ENCODE assay signal across 1 cellular context in the genomic region with DNA sequence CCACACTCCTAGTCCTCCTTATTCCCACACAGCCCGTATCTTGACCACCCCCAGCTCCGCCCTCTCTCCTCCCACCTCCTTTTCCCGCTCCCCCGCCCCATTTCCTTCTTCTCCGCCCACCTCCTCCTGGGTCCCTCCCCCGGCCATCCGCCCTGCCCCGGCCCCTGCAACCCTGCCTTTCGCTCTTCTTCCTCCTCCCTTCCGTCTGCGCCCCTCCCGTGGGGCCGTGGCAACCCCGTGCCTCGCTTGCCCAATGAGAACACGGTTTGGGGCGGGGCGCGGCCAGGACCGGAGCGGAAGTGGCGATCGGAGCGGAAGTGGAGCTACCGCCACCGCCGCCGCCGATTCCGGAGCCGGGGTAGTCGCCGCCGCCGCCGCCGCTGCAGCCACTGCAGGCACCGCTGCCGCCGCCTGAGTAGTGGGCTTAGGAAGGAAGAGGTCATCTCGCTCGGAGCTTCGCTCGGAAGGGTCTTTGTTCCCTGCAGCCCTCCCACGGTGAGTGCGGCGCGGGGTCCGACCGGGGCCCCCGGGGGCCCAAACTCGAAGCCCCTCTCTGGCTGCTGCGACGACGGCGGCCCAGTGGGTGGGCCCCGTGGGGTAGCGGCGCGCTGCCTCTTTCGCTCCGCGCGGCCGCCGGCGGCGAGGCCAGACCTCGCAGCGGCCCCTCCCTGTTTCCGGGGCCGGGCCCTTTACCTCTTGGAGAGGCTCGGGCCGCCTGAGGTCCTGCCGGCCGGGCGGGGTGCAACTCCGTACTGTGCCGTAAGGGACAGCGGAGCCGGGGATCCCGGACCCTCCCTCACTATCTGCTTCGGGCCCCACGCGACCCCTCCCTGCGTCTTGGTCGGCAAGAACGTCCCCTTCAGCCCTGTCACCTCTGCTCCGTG.
TF ChIP-seq lines count a peak whose summit lies in the region.

A gene (plus strand): TSS at position 314 of the 884 bp plus-strand sequence. CDS start 15,829 bp downstream, outside the sequence.

TF ChIP-seq in GM12878, 131 proteins besides CTCF, POLR2A, EP300 and RAD21 (continued from another document and continues in another):
- TF ChIP-seq, protein P1, sequence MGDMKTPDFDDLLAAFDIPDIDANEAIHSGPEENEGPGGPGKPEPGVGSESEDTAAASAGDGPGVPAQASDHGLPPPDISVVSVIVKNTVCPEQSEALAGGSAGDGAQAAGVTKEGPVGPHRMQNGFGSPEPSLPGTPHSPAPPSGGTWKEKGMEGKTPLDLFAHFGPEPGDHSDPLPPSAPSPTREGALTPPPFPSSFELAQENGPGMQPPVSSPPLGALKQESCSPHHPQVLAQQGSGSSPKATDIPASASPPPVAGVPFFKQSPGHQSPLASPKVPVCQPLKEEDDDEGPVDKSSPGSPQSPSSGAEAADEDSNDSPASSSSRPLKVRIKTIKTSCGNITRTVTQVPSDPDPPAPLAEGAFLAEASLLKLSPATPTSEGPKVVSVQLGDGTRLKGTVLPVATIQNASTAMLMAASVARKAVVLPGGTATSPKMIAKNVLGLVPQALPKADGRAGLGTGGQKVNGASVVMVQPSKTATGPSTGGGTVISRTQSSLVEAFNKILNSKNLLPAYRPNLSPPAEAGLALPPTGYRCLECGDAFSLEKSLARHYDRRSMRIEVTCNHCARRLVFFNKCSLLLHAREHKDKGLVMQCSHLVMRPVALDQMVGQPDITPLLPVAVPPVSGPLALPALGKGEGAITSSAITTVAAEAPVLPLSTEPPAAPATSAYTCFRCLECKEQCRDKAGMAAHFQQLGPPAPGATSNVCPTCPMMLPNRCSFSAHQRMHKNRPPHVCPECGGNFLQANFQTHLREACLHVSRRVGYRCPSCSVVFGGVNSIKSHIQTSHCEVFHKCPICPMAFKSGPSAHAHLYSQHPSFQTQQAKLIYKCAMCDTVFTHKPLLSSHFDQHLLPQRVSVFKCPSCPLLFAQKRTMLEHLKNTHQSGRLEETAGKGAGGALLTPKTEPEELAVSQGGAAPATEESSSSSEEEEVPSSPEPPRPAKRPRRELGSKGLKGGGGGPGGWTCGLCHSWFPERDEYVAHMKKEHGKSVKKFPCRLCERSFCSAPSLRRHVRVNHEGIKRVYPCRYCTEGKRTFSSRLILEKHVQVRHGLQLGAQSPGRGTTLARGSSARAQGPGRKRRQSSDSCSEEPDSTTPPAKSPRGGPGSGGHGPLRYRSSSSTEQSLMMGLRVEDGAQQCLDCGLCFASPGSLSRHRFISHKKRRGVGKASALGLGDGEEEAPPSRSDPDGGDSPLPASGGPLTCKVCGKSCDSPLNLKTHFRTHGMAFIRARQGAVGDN (IDR thresholded peaks at IDR 0.05): peak; percentile 64
- TF ChIP-seq HDGF (IDR thresholded peaks at IDR 0.05) (peak; percentile 100), STAT1 (conservative IDR thresholded peaks at IDR 0.05) (peak; percentile 82), ETV6 (conservative IDR thresholded peaks at IDR 0.05 in 1 of 2, IDR thresholded peaks at IDR 0.05 in 1 of 2; ENCODE audit: borderline replicate concordance in 1 of 2, low read depth in 1 of 2) (peak in 1 of 2 experiments; percentile 75; a peak in 2 of 4 replicates), CHD2 (IDR thresholded peaks at IDR 0.05; ENCODE audit: borderline replicate concordance, low read depth, low read length) (peak; percentile 31; the same call in 1 of the 2 replicates), HDAC6 (IDR thresholded peaks at IDR 0.05; ENCODE audit: unreplicated experiment) (peak; percentile 58), EGR1 (IDR thresholded peaks at IDR 0.05; ENCODE audit: borderline replicate concordance in 1 of 2, low read depth in 2 of 2, low read length in 2 of 2) (peak in 1 of 2 experiments; percentile 80; a peak in 2 of 3 replicates), LARP7 (IDR thresholded peaks at IDR 0.05) (peak; percentile 96), SREBF1 (IDR thresholded peaks at IDR 0.05; ENCODE audit: low read length) (no peak), IKZF2 (IDR thresholded peaks at IDR 0.05) (peak; percentile 85 to 89; a peak in 3 of 4 replicates), CREM (IDR thresholded peaks at IDR 0.05; ENCODE audit: low read depth) (0 out of 2 replicates have a peak, but pooled peaks have one; percentile 17), YY1 (IDR thresholded peaks at IDR 0.05; ENCODE audit: low read depth, low read length) (0 out of 2 replicates have a peak, but pooled peaks have one; percentile 11), ZNF217 (IDR thresholded peaks at IDR 0.05) (0 out of 2 replicates have a peak, but pooled peaks have one; percentile 41), NBN (IDR thresholded peaks at IDR 0.05) (peak; percentile 94), PML (IDR thresholded peaks at IDR 0.05; ENCODE audit: low read length) (peak; percentile 46; the same call in 1 of the 2 replicates), CBX5 (IDR thresholded peaks at IDR 0.05; ENCODE audit: low read depth) (no peak), NR2F1 (conservative IDR thresholded peaks at IDR 0.05) (0 out of 2 replicates have a peak, but pooled peaks have one; percentile 42), BACH1 (IDR thresholded peaks at IDR 0.05; ENCODE audit: borderline replicate concordance) (peak; percentile 81), CHD4 (IDR thresholded peaks at IDR 0.05) (no peak), SMARCA5 (IDR thresholded peaks at IDR 0.05) (peak; percentile 86), MEF2B (IDR thresholded peaks at IDR 0.05; ENCODE audit: partially characterized antibody, poor library complexity, severe bottlenecking) (peak; percentile 22), HCFC1 (IDR thresholded peaks at IDR 0.05; ENCODE audit: low read length) (peak; percentile 31; the same call in 1 of the 2 replicates)
- TF ChIP-seq, protein P2, sequence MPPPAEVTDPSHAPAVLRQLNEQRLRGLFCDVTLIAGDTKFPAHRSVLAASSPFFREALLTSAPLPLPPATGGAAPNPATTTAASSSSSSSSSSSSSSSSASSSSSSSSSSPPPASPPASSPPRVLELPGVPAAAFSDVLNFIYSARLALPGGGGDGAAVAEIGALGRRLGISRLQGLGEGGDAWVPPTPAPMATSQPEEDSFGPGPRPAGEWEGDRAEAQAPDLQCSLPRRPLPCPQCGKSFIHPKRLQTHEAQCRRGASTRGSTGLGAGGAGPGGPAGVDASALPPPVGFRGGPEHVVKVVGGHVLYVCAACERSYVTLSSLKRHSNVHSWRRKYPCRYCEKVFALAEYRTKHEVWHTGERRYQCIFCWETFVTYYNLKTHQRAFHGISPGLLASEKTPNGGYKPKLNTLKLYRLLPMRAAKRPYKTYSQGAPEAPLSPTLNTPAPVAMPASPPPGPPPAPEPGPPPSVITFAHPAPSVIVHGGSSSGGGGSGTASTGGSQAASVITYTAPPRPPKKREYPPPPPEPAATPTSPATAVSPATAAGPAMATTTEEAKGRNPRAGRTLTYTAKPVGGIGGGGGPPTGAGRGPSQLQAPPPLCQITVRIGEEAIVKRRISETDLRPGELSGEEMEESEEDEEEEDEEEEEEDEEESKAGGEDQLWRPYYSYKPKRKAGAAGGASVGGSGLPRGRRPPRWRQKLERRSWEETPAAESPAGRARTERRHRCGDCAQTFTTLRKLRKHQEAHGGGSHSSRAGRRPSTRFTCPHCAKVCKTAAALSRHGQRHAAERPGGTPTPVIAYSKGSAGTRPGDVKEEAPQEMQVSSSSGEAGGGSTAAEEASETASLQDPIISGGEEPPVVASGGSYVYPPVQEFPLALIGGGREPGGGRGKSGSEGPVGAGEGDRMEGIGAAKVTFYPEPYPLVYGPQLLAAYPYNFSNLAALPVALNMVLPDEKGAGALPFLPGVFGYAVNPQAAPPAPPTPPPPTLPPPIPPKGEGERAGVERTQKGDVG (CRISPR knock-in tag; IDR thresholded peaks at IDR 0.05): no peak
- TF ChIP-seq, protein P3, sequence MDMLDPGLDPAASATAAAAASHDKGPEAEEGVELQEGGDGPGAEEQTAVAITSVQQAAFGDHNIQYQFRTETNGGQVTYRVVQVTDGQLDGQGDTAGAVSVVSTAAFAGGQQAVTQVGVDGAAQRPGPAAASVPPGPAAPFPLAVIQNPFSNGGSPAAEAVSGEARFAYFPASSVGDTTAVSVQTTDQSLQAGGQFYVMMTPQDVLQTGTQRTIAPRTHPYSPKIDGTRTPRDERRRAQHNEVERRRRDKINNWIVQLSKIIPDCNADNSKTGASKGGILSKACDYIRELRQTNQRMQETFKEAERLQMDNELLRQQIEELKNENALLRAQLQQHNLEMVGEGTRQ (IDR thresholded peaks at IDR 0.05; ENCODE audit: borderline replicate concordance, low read depth, low read length): peak; percentile 3
- TF ChIP-seq, protein P4, sequence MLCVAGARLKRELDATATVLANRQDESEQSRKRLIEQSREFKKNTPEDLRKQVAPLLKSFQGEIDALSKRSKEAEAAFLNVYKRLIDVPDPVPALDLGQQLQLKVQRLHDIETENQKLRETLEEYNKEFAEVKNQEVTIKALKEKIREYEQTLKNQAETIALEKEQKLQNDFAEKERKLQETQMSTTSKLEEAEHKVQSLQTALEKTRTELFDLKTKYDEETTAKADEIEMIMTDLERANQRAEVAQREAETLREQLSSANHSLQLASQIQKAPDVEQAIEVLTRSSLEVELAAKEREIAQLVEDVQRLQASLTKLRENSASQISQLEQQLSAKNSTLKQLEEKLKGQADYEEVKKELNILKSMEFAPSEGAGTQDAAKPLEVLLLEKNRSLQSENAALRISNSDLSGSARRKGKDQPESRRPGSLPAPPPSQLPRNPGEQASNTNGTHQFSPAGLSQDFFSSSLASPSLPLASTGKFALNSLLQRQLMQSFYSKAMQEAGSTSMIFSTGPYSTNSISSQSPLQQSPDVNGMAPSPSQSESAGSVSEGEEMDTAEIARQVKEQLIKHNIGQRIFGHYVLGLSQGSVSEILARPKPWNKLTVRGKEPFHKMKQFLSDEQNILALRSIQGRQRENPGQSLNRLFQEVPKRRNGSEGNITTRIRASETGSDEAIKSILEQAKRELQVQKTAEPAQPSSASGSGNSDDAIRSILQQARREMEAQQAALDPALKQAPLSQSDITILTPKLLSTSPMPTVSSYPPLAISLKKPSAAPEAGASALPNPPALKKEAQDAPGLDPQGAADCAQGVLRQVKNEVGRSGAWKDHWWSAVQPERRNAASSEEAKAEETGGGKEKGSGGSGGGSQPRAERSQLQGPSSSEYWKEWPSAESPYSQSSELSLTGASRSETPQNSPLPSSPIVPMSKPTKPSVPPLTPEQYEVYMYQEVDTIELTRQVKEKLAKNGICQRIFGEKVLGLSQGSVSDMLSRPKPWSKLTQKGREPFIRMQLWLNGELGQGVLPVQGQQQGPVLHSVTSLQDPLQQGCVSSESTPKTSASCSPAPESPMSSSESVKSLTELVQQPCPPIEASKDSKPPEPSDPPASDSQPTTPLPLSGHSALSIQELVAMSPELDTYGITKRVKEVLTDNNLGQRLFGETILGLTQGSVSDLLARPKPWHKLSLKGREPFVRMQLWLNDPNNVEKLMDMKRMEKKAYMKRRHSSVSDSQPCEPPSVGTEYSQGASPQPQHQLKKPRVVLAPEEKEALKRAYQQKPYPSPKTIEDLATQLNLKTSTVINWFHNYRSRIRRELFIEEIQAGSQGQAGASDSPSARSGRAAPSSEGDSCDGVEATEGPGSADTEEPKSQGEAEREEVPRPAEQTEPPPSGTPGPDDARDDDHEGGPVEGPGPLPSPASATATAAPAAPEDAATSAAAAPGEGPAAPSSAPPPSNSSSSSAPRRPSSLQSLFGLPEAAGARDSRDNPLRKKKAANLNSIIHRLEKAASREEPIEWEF (IDR thresholded peaks at IDR 0.05; ENCODE audit: insufficient replicate concordance, low read depth, low read length): no peak
- TF ChIP-seq, protein P5, sequence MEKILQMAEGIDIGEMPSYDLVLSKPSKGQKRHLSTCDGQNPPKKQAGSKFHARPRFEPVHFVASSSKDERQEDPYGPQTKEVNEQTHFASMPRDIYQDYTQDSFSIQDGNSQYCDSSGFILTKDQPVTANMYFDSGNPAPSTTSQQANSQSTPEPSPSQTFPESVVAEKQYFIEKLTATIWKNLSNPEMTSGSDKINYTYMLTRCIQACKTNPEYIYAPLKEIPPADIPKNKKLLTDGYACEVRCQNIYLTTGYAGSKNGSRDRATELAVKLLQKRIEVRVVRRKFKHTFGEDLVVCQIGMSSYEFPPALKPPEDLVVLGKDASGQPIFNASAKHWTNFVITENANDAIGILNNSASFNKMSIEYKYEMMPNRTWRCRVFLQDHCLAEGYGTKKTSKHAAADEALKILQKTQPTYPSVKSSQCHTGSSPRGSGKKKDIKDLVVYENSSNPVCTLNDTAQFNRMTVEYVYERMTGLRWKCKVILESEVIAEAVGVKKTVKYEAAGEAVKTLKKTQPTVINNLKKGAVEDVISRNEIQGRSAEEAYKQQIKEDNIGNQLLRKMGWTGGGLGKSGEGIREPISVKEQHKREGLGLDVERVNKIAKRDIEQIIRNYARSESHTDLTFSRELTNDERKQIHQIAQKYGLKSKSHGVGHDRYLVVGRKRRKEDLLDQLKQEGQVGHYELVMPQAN (conservative IDR thresholded peaks at IDR 0.05): peak; percentile 91
- TF ChIP-seq, protein P6, sequence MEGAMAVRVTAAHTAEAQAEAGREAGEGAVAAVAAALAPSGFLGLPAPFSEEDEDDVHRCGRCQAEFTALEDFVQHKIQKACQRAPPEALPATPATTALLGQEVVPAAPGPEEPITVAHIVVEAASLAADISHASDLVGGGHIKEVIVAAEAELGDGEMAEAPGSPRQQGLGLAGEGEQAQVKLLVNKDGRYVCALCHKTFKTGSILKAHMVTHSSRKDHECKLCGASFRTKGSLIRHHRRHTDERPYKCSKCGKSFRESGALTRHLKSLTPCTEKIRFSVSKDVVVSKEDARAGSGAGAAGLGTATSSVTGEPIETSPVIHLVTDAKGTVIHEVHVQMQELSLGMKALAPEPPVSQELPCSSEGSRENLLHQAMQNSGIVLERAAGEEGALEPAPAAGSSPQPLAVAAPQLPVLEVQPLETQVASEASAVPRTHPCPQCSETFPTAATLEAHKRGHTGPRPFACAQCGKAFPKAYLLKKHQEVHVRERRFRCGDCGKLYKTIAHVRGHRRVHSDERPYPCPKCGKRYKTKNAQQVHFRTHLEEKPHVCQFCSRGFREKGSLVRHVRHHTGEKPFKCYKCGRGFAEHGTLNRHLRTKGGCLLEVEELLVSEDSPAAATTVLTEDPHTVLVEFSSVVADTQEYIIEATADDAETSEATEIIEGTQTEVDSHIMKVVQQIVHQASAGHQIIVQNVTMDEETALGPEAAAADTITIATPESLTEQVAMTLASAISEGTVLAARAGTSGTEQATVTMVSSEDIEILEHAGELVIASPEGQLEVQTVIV (IDR thresholded peaks at IDR 0.05; ENCODE audit: borderline replicate concordance, partially characterized antibody): peak; percentile 88
- TF ChIP-seq, protein P7, sequence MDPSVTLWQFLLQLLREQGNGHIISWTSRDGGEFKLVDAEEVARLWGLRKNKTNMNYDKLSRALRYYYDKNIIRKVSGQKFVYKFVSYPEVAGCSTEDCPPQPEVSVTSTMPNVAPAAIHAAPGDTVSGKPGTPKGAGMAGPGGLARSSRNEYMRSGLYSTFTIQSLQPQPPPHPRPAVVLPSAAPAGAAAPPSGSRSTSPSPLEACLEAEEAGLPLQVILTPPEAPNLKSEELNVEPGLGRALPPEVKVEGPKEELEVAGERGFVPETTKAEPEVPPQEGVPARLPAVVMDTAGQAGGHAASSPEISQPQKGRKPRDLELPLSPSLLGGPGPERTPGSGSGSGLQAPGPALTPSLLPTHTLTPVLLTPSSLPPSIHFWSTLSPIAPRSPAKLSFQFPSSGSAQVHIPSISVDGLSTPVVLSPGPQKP (IDR thresholded peaks at IDR 0.05; ENCODE audit: low read depth, low read length): peak; percentile 53; the same call in 1 of the 2 replicates
